In genomic region chr1:26723013-26723991, GRCh38 we compare ENCODE assay signal across 8 cellular contexts. TPM values are rescaled to one million over a fixed set of nuclear protein-coding genes. Genes with fewer than 3 reads are reported as not detected.
DNase-seq lines count a peak whose midpoint lies in the region; ATAC-seq, FAIRE-seq and TF ChIP-seq lines count a peak whose summit lies in the region.

No MANE protein-coding gene starts in this region.

- no TSS peak for BruUV-seq in PC-3 (replicated peaks; lab: Mats Ljungman, UMichigan)

- WGBS in transverse colon (ENCODE audit: low coverage in 1 of 2), 2 donors = 9 to 22% methylated on average over 2 to 19 of the region's 19 CpGs

- H3K4me3 Mint-ChIP-seq in activated naive CD4-positive, alpha-beta T cell treated with anti-CD3 and anti-CD28 coated beads, Interleukin-2, amount 50 U/mL, for 24 hours = peak overlapping the region; percentile 56

- no peak overlapping the region for H3K9ac ChIP-seq in PC-3 (ENCODE audit: low read length)
- no peak overlapping the region for H3K9ac ChIP-seq in neural cell (ENCODE audit: low read length)

- H3K79me2 ChIP-seq in PC-3 (ENCODE audit: low read length) (peaks cover 100% of the 10 kb centered on the region), neural cell (replicated peaks; ENCODE audit: insufficient read depth, low read length) (peaks cover 96% of the 10 kb centered on the region)

- FAIRE-seq in frontal cortex (lab: Jason Lieb, UNC) = no peak

- no peaks in the 10 kb centered on the region for H3F3A ChIP-seq in PC-3 (ENCODE audit: low read length, unreplicated experiment)
- no peaks in the 10 kb centered on the region for H3F3A ChIP-seq in neural cell (ENCODE audit: insufficient read depth, low read length, poor library complexity, severe bottlenecking)

- H3K36me3 ChIP-seq in BJ (ENCODE audit: control insufficient read depth, insufficient read depth, low read length) (no peaks in the 10 kb centered on the region), PC-3 (ENCODE audit: low read depth, low read length) (peaks cover 3% of the 10 kb centered on the region; the same call in 1 of the 2 replicates), neural cell (ENCODE audit: insufficient read depth, low read length) (no peaks in the 10 kb centered on the region), transverse colon (no peaks in the 10 kb centered on the region)

- peaks cover 44% of the 10 kb centered on the region for H3K4me1 ChIP-seq in PC-3 (ENCODE audit: insufficient read depth, low read length)
- peaks cover 46 to 97% (median 66%) of the 10 kb centered on the region in 4 donors for H3K4me1 ChIP-seq in transverse colon

- H2AFZ ChIP-seq in PC-3 (ENCODE audit: low read length) (no peak overlapping the region), neural cell (ENCODE audit: low read depth, low read length) (no peak overlapping the region)

- H3K9me2 ChIP-seq in PC-3 (replicated peaks; ENCODE audit: low read length) (no peaks in the 10 kb centered on the region), neural cell (ENCODE audit: insufficient read depth, low read length) (no peaks in the 10 kb centered on the region)

- peak; percentile 68 for ATAC-seq in PC-3

- peak; percentile 14 for TF ChIP-seq POLR2A in transverse colon (IDR thresholded peaks at IDR 0.05)

- CTCF ChIA-PET in BJ (lab: Yijun Ruan, JAX) = interaction anchor here (0.6 to 1.9 kb wide), 3 partner anchors 21 to 65 kb away, joined by 3 to 6 read pairs (median 5); partner anchors contain the start of gene PIGV
- CTCF ChIA-PET in PC-3 (lab: Charles Lee) = interaction anchor here (0.8 kb wide), 1 partner anchor 18 kb away, joined by 5 read pairs; no protein-coding TSS in a partner anchor

- H3K9me3 Mint-ChIP-seq in activated naive CD4-positive, alpha-beta T cell treated with anti-CD3 and anti-CD28 coated beads, Interleukin-2, amount 50 U/mL, for 24 hours = peaks cover 4% of the 10 kb centered on the region

- DNase-seq in BJ (ENCODE audit: low read depth) (peak; percentile 98), HT-29 (ENCODE audit: low spot score) (peak; percentile 82), PC-3 (peak; percentile 46), frontal cortex (ENCODE audit: low spot score in 2 of 2) (peak; percentile 48 to 76), transverse colon (peak; percentile 84), NOMO-1 (lab: John Stamatoyannopoulos, UW; ENCODE audit: unreplicated experiment in 2 of 2) (no peak)

- H3K4me2 ChIP-seq in PC-3 (ENCODE audit: low read length) = no peak overlapping the region
- peak overlapping the region; percentile 33 for H3K4me2 ChIP-seq in neural cell (ENCODE audit: low read length)

- TF ChIP-seq CTCF in BJ (IDR thresholded peaks at IDR 0.05; ENCODE audit: insufficient read depth, low read depth, low read length) = no peak
- TF ChIP-seq CTCF in PC-3 (conservative IDR thresholded peaks at IDR 0.05; ENCODE audit: low read depth, low read length) = no peak
- no peak for TF ChIP-seq CTCF in neural cell (IDR thresholded peaks at IDR 0.05; ENCODE audit: poor library complexity, severe bottlenecking)
- no peak for TF ChIP-seq CTCF in transverse colon (IDR thresholded peaks at IDR 0.05)

- peaks cover 93% of the 10 kb centered on the region for H3K4me1 Mint-ChIP-seq in activated naive CD4-positive, alpha-beta T cell treated with anti-CD3 and anti-CD28 coated beads, Interleukin-2, amount 50 U/mL, for 24 hours

- TF ChIP-seq EP300 in neural cell (conservative IDR thresholded peaks at IDR 0.05; ENCODE audit: poor library complexity, severe bottlenecking) (no peak), transverse colon (IDR thresholded peaks at IDR 0.05; ENCODE audit: low read depth) (peak; percentile 36)

- TF ChIP-seq RAD21 in neural cell (conservative IDR thresholded peaks at IDR 0.05) = no peak

- peaks cover 6% of the 10 kb centered on the region for H3K36me3 Mint-ChIP-seq in activated naive CD4-positive, alpha-beta T cell treated with anti-CD3 and anti-CD28 coated beads, Interleukin-2, amount 50 U/mL, for 24 hours

- H3K9me3 ChIP-seq in PC-3 (ENCODE audit: low read length) = no peaks in the 10 kb centered on the region
- H3K9me3 ChIP-seq in neural cell (ENCODE audit: low read length) = no peaks in the 10 kb centered on the region
- H3K9me3 ChIP-seq in transverse colon = no peaks in the 10 kb centered on the region

- H4K20me1 ChIP-seq in PC-3 (ENCODE audit: low read length) (peaks cover 44% of the 10 kb centered on the region), neural cell (ENCODE audit: insufficient read depth) (peaks cover 39% of the 10 kb centered on the region)

- in situ Hi-C loops in transverse colon (cut with MboI; ENCODE audit: low pct_ligation_motif_present in 1 of 4, low pct_unique_long_range_greater_than_20kb in 1 of 4, low sequenced_read_pairs in 3 of 4) = no loop called here

- intact Hi-C loops in PC-3 (cut with micrococcal nuclease) (no loop called here), transverse colon (cut with DNase I; ENCODE audit: low total_unique reads) (loop anchor here (10.0 kb wide), 1 partner anchor 141 kb away; the partner anchor contains the start of gene SFN)

- POLR2A ChIA-PET in BJ (lab: Charles Lee) = interaction anchor here (0.6 to 1.1 kb wide), 2 partner anchors 25 to 423 kb away, joined by 3 read pairs; no protein-coding TSS in a partner anchor
- POLR2A ChIA-PET in PC-3 (lab: Charles Lee; ENCODE audit: unreplicated experiment) = no interaction called here

- H3K27ac Mint-ChIP-seq in activated naive CD4-positive, alpha-beta T cell treated with anti-CD3 and anti-CD28 coated beads, Interleukin-2, amount 50 U/mL, for 24 hours = peak overlapping the region; percentile 96

- H3K27me3 ChIP-seq in BJ (ENCODE audit: control insufficient read depth, insufficient read depth, low read length) = no peaks in the 10 kb centered on the region
- H3K27me3 ChIP-seq in PC-3 (ENCODE audit: low read length) = no peaks in the 10 kb centered on the region
- H3K27me3 ChIP-seq in neural cell (ENCODE audit: insufficient read depth, low read depth, low read length) = no peaks in the 10 kb centered on the region
- no peaks in the 10 kb centered on the region for H3K27me3 ChIP-seq in transverse colon

- H3K27me3 Mint-ChIP-seq in activated naive CD4-positive, alpha-beta T cell treated with anti-CD3 and anti-CD28 coated beads, Interleukin-2, amount 50 U/mL, for 24 hours = no peaks in the 10 kb centered on the region

- H3K27ac ChIP-seq in PC-3 (ENCODE audit: low read length) = 0 out of 2 replicates have a peak overlapping the region, but pooled peaks have one; percentile 0
- peak overlapping the region; percentile 24 for H3K27ac ChIP-seq in neural cell (ENCODE audit: low read length)
- H3K27ac ChIP-seq in transverse colon = peak overlapping the region; percentile 68 to 84 (median 73)

- H3K4me3 ChIP-seq in BJ (ENCODE audit: low read depth, low read length) = no peak overlapping the region
- no peak overlapping the region for H3K4me3 ChIP-seq in PC-3 (ENCODE audit: low read length)
- H3K4me3 ChIP-seq in neural cell (ENCODE audit: low read length) = peak overlapping the region; percentile 50
- no peak overlapping the region for H3K4me3 ChIP-seq in transverse colon

TF ChIP-seq in neural cell, 6 proteins besides CTCF, POLR2A, EP300 and RAD21:
- TF ChIP-seq EZH2 (IDR thresholded peaks at IDR 0.05; ENCODE audit: borderline replicate concordance, insufficient read depth, low read length, poor library complexity, severe bottlenecking) (no peak), TAF1 (IDR thresholded peaks at IDR 0.05; ENCODE audit: low read depth) (no peak), SMC3 (conservative IDR thresholded peaks at IDR 0.05; ENCODE audit: poor library complexity) (no peak), MXI1 (conservative IDR thresholded peaks at IDR 0.05; ENCODE audit: poor library complexity, severe bottlenecking) (peak; percentile 69), REST (IDR thresholded peaks at IDR 0.05; ENCODE audit: borderline replicate concordance) (no peak)

RNA-seq across cellular contexts. Expression of gene ARID1A, which starts 27.5 kb away (rescaled TPM):
- polyA plus RNA-seq in BJ (2011; rRNA removed) (9.3 and 16.0 TPM in 2 replicates), neural cell (13.2 and 16.2 TPM in 2 replicates)
- 28.5 and 50.6 TPM in 2 replicates for polyA minus RNA-seq in BJ (2011; rRNA and poly(A)+ RNA removed)
- 28.4 and 37.2 TPM in 2 replicates for total RNA-seq in HT-29 (2014; rRNA removed; shearing (Covaris generic))
- total RNA-seq in PC-3 (2014; rRNA removed) (43.8 and 78.0 TPM in 2 replicates), frontal cortex (17.1 TPM), transverse colon (10 to 100 TPM; 43.4 to 72.0 (median 53.1) TPM)
- polyA minus RNA-seq in neural cell = 51.1 and 74.6 TPM in 2 replicates

Comparison
In these comparisons a context has a peak if more than half of its experiments do, and no peak if none do; other contexts are left out.
1. DNase-seq: peak in BJ (single experiment), HT-29 (single experiment), PC-3 (single experiment), frontal cortex (2 of 2) and transverse colon (single experiment); none in NOMO-1 (0 of 2).
2. H3K27ac ChIP-seq: peak in every context shown above with its lines; median percentile 73 in transverse colon; 24 in neural cell; 0 in PC-3.